24 cellular contexts compared by ENCODE assay signal in the genomic region with DNA sequence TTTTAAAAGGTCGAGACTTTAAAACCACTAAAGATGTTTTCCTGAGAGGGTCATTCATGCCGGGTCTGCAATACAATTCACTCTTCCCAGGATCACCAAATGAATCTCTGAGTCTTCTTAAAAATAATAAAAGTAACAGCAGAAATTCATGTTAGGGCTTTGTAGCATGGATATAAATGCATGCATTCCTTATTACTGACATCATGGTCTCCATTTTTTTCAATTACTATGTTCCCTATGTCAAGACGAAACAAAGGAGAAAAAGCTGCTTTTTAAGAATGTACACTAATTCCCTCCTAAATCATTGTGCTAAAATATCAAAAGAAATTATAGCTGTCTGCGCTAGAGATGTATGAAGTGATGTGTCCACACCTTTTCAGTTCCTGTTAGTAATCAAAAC.
DNase-seq lines count a peak whose midpoint lies in the region; ATAC-seq and TF ChIP-seq lines count a peak whose summit lies in the region.
"Had no signal": no experiment of that assay in that cellular context is flagged by ENCODE, and none has a peak within 500 bp of the region (broad histone marks: within the 10 kb centered on the region; RNA-seq: fewer than 3 reads in every experiment).

No MANE protein-coding gene starts in this region.

- H3K27ac Mint-ChIP-seq in MCF 10A (ENCODE audit: low read depth, unreplicated experiment) = no peak overlapping the region
- H3K27ac Mint-ChIP-seq: CD14-positive monocyte; CD8-positive, alpha-beta memory T cell had no signal

- CTCF ChIA-PET in MCF 10A (lab: Yijun Ruan, JAX) = no interaction called here

- H3K36me3 Mint-ChIP-seq in MCF 10A (ENCODE audit: insufficient read depth, unreplicated experiment) = no peaks in the 10 kb centered on the region
- H3K36me3 Mint-ChIP-seq: CD14-positive monocyte; CD8-positive, alpha-beta memory T cell had no signal

- H3K27me3 ChIP-seq in breast epithelium (no peaks in the 10 kb centered on the region), brain microvascular endothelial cell (replicated peaks) (no peaks in the 10 kb centered on the region), foreskin keratinocyte (no peaks in the 10 kb centered on the region)
- H3K27me3 ChIP-seq: BE2C, Peyer's patch had no signal

- peaks cover 10% of the 10 kb centered on the region for H3K4me1 Mint-ChIP-seq in MCF 10A (ENCODE audit: insufficient read depth, unreplicated experiment)
- H3K4me1 Mint-ChIP-seq: CD8-positive, alpha-beta memory T cell had no signal

- no TSS peak for BruUV-seq in MCF 10A (replicated peaks; lab: Mats Ljungman, UMichigan)

- TF ChIP-seq POLR2A in breast epithelium (IDR thresholded peaks at IDR 0.05) = no peak

- no peak for DNase-seq in MCF 10A (ENCODE audit: unreplicated experiment)
- no peak for DNase-seq in breast epithelium (ENCODE audit: low spot score in 2 of 2)
- DNase-seq in brain microvascular endothelial cell = no peak
- peak in 1 of 2 donors; percentile 54 for DNase-seq in foreskin keratinocyte
- no peak for DNase-seq in NCI-H748 (lab: John Stamatoyannopoulos, UW; ENCODE audit: unreplicated experiment)
- DNase-seq: BE2C; CD8-positive, alpha-beta memory T cell; DMS 273 treated with DMSO at 0.1 percent for 48 hours; DMS79; GF-D8; Karpas-422; MV-4-11; NCI-H1105; NCI-H1436 treated with DMSO at 0.1 percent for 48 hours; NCI-H187 treated with DMSO at 0.1 percent for 48 hours; NCI-H446; NCI-H526; Peyer's patch; SHP77 treated with DMSO at 0.1 percent for 48 hours had no signal

- POLR2A ChIA-PET in MCF 10A (lab: Yijun Ruan, JAX) = no interaction called here

- in situ Hi-C loops in brain microvascular endothelial cell (cut with HindIII; ENCODE audit: low pct_ligation_motif_present, low sequenced_read_pairs) = no loop called here

- H3K27ac ChIP-seq in breast epithelium = no peak overlapping the region
- H3K27ac ChIP-seq in brain microvascular endothelial cell = peak overlapping the region; percentile 77
- peak overlapping the region; percentile 29 for H3K27ac ChIP-seq in foreskin keratinocyte
- H3K27ac ChIP-seq: 22Rv1, Peyer's patch had no signal

- H3K4me1 ChIP-seq in breast epithelium = no peaks in the 10 kb centered on the region
- H3K4me1 ChIP-seq in foreskin keratinocyte = no peaks in the 10 kb centered on the region
- H3K4me1 ChIP-seq: BE2C, Peyer's patch had no signal

- intact Hi-C loops in MCF 10A (cut with micrococcal nuclease) = no loop called here
- intact Hi-C loops in breast epithelium (cut with DNase I; ENCODE audit: low total_unique reads) = no loop called here

- ATAC-seq in foreskin keratinocyte (peak; percentile 52), GM21423 (IDR thresholded peaks at IDR 0.05; ENCODE audit: unreplicated experiment) (no peak), HG03521 (IDR thresholded peaks at IDR 0.05; ENCODE audit: unreplicated experiment) (no peak)
- ATAC-seq: HCT116 had no signal

- H3K27me3 Mint-ChIP-seq in MCF 10A (ENCODE audit: insufficient read depth, unreplicated experiment) = no peaks in the 10 kb centered on the region
- H3K27me3 Mint-ChIP-seq: CD8-positive, alpha-beta memory T cell had no signal

- peak overlapping the region; percentile 16 for H3K4me3 Mint-ChIP-seq in MCF 10A (ENCODE audit: unreplicated experiment)
- H3K4me3 Mint-ChIP-seq: CD14-positive monocyte; CD8-positive, alpha-beta memory T cell had no signal

- no peaks in the 10 kb centered on the region for H3K9me3 Mint-ChIP-seq in MCF 10A (ENCODE audit: unreplicated experiment)

- H3K4me3 ChIP-seq in breast epithelium (no peak overlapping the region), brain microvascular endothelial cell (ENCODE audit: low read depth, low read length) (no peak overlapping the region)
- H3K4me3 ChIP-seq: Peyer's patch had no signal

- no peaks in the 10 kb centered on the region for H3K9me3 ChIP-seq in breast epithelium
- H3K9me3 ChIP-seq: BE2C, Peyer's patch had no signal

- H3K36me3 ChIP-seq in breast epithelium = no peaks in the 10 kb centered on the region
- H3K36me3 ChIP-seq in brain microvascular endothelial cell (replicated peaks) = no peaks in the 10 kb centered on the region
- H3K36me3 ChIP-seq: BE2C, Peyer's patch had no signal

- TF ChIP-seq CTCF in MCF 10A (IDR thresholded peaks at IDR 0.05; ENCODE audit: unreplicated experiment) (no peak), breast epithelium (IDR thresholded peaks at IDR 0.05) (no peak), brain microvascular endothelial cell (IDR thresholded peaks at IDR 0.05; ENCODE audit: low read depth, low read length, missing control alignments) (no peak), foreskin keratinocyte (conservative IDR thresholded peaks at IDR 0.05) (no peak)

Comparison
In these comparisons a context has a peak if more than half of its experiments do, and no peak if none do; other contexts are left out.
1. H3K27ac ChIP-seq: peak in brain microvascular endothelial cell (single experiment) and foreskin keratinocyte (single experiment); none in breast epithelium (0 of 2).